Comparison of ENCODE assay signal across 12 cellular contexts in genomic region chr10:122494833-122495232, GRCh38. TPM values are rescaled to one million over a fixed set of nuclear protein-coding genes. Genes with fewer than 3 reads are reported as not detected.
DNase-seq lines count a peak whose midpoint lies in the region; ATAC-seq and TF ChIP-seq lines count a peak whose summit lies in the region.
"Had no signal": no experiment of that assay in that cellular context is flagged by ENCODE, and none has a peak within 500 bp of the region (broad histone marks: within the 10 kb centered on the region; RNA-seq: fewer than 3 reads in every experiment).

No MANE protein-coding gene starts in this region.

- peak overlapping the region; percentile 5 to 99 (median 78) for H3K27ac ChIP-seq in dorsolateral prefrontal cortex

- intact Hi-C loops in Right ventricle myocardium superior (cut with DNase I), result no loop called here
- intact Hi-C loops in left ventricle myocardium superior (cut with micrococcal nuclease), result no loop called here
- intact Hi-C loops in dorsolateral prefrontal cortex (cut with DNase I), result no loop called here
- intact Hi-C loops in mucosa of descending colon (cut with DNase I, micrococcal nuclease), result no loop called here

- ATAC-seq in Right ventricle myocardium superior (ENCODE audit: poor library complexity) (peak; percentile 16), left ventricle myocardium superior (no peak), mucosa of descending colon (peak; percentile 40)
- ATAC-seq: left colon had no signal

- H3K4me1 ChIP-seq in mucosa of descending colon (ENCODE audit: low read depth), result no peaks in the 10 kb centered on the region

- no peaks in the 10 kb centered on the region for H3K27me3 ChIP-seq in dorsolateral prefrontal cortex

- TF ChIP-seq CTCF in dorsolateral prefrontal cortex (IDR thresholded peaks at IDR 0.05 in 54 of 56, conservative IDR thresholded peaks at IDR 0.05 in 2 of 56; ENCODE audit: low read depth in 1 of 56, partially characterized antibody in 56 of 56), result peak in 1 of 56 donors; percentile 14
- no peak for TF ChIP-seq CTCF in mucosa of descending colon (IDR thresholded peaks at IDR 0.05)

- H3K4me3 ChIP-seq in dorsolateral prefrontal cortex (no peak overlapping the region), mucosa of descending colon (no peak overlapping the region)

- no peaks in the 10 kb centered on the region for H3K9me3 ChIP-seq in mucosa of descending colon

- no peaks in the 10 kb centered on the region for H3K36me3 ChIP-seq in mucosa of descending colon (ENCODE audit: low read depth)

- peak; percentile 70 for DNase-seq in Right ventricle myocardium superior
- no peak for DNase-seq in left ventricle myocardium superior
- DNase-seq in dorsolateral prefrontal cortex, result peak in 6 of 10 donors; percentile 38 to 86 (median 62)
- peak in 1 of 3 donors; percentile 68 for DNase-seq in mucosa of descending colon
- DNase-seq in cerebellar nuclear complex (lab: John Stamatoyannopoulos, UW), result no peak
- no peak for DNase-seq in DMS153 treated with DMSO at 0.1 percent for 48 hours (lab: John Stamatoyannopoulos, UW; ENCODE audit: unreplicated experiment)
- no peak for DNase-seq in NCI-H2171 (lab: John Stamatoyannopoulos, UW)
- no peak for DNase-seq in NCI-H2227 treated with DMSO at 0.1 percent for 48 hours (lab: John Stamatoyannopoulos, UW)
- DNase-seq: activated CD4-positive, alpha-beta T cell treated with anti-CD3 and anti-CD28 coated beads, Interleukin-2, amount 50 U/mL, for 4 hours; central memory CD4-positive, alpha-beta T cell; H7 had no signal

RNA-seq across cellular contexts. Expression of gene HTRA1, which starts 33.5 kb away (rescaled TPM):
- 40.9 TPM for total RNA-seq in Right ventricle myocardium superior
- 46.6 TPM for total RNA-seq in left ventricle myocardium superior
- 100 to 1,000 TPM; 154 to 492 (median 263) TPM for total RNA-seq in dorsolateral prefrontal cortex
- total RNA-seq in mucosa of descending colon, result 100 to 1,000 TPM in 1 of 3 donors, 10 to 100 TPM in 2; 11.0 to 122 (median 28.9) TPM

RNA-seq across cellular contexts. Expression of gene ARMS2, which starts 40.4 kb away (rescaled TPM):
- not detected for total RNA-seq in Right ventricle myocardium superior
- not detected for total RNA-seq in left ventricle myocardium superior
- 1 to 10 TPM in 1 of 120 experiments, under 1 TPM in 8, not detected in 111; 0.63 to 2.1 (median 0.83) TPM for total RNA-seq in dorsolateral prefrontal cortex
- not detected for total RNA-seq in mucosa of descending colon
- total RNA-seq: H7, left colon had no signal

Comparison
In these comparisons a context has a peak if more than half of its experiments do, and no peak if none do; other contexts are left out.
1. DNase-seq: peak in Right ventricle myocardium superior (single experiment) and dorsolateral prefrontal cortex (6 of 10); none in left ventricle myocardium superior (single experiment), cerebellar nuclear complex (0 of 2), DMS153 treated with DMSO at 0.1 percent for 48 hours (single experiment), NCI-H2171 (single experiment) and NCI-H2227 treated with DMSO at 0.1 percent for 48 hours (single experiment).